In the genomic region with DNA sequence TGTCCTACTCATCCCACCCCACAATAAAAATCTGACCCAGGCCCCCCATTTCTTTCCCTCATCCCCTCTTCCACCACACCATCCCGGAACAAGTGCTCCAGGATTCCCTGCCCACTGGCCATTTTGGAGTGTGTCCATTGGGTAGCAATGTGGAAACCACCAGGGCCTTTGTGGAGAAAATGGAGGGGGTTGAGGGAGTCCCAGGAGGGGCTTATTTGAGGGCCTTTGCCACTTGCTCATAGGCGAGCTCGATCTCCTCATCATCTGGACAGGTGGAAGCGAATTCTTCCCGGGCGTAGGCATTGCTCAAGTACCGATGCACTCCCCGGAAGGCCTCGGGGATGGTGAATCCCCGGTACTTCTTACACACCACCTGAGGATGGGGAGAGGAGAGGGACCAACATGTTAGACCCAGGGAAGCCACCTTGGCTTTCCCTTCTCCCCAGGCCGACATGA, we compare ENCODE assay signal across 9 cellular contexts. TPM values are rescaled to one million over a fixed set of nuclear protein-coding genes. Genes with fewer than 3 reads are reported as not detected.
DNase-seq lines count a peak whose midpoint lies in the region; ATAC-seq and TF ChIP-seq lines count a peak whose summit lies in the region.
"Had no signal": no experiment of that assay in that cellular context is flagged by ENCODE, and none has a peak within 500 bp of the region (broad histone marks: within the 10 kb centered on the region; RNA-seq: fewer than 3 reads in every experiment).

No MANE protein-coding gene starts in this region.

- 67 to 82% methylated on average over 7 to 11 of the region's 11 CpGs for WGBS in esophagus squamous epithelium, 2 donors
- WGBS in prostate gland = 88% methylated on average over 11 of the region's 11 CpGs

- H3K4me3 ChIP-seq in SJCRH30 = peak overlapping the region; percentile 73; the same call in 1 of the 2 replicates
- H3K4me3 ChIP-seq in esophagus squamous epithelium = peak overlapping the region; percentile 68 to 91 (median 79)
- H3K4me3 ChIP-seq in prostate gland = no peak overlapping the region

- no peak for TF ChIP-seq CTCF in Calu3 (IDR thresholded peaks at IDR 0.05; ENCODE audit: unreplicated experiment)
- TF ChIP-seq CTCF in esophagus squamous epithelium (IDR thresholded peaks at IDR 0.05) = no peak
- no peak for TF ChIP-seq CTCF in prostate gland (IDR thresholded peaks at IDR 0.05)

- peak overlapping the region; percentile 92 for H3K27ac Mint-ChIP-seq in Calu3 (ENCODE audit: unreplicated experiment)

- H3K27me3 Mint-ChIP-seq in Calu3 (ENCODE audit: unreplicated experiment) = no peaks in the 10 kb centered on the region

- H3K4me1 ChIP-seq in SJCRH30 (0 out of 2 replicates have a peak, but pooled peaks cover 8% of the 10 kb centered on the region), esophagus squamous epithelium (peaks cover 31 to 88% (median 40%) of the 10 kb centered on the region in 3 donors), prostate gland (replicated peaks) (peaks cover 10% of the 10 kb centered on the region)

- peak overlapping the region; percentile 89 for H3K4me3 Mint-ChIP-seq in Calu3 (ENCODE audit: low read depth, unreplicated experiment)

- H3K9me3 Mint-ChIP-seq in Calu3 (ENCODE audit: low read depth, unreplicated experiment) = no peaks in the 10 kb centered on the region

- ATAC-seq in HG02759 (IDR thresholded peaks at IDR 0.05; ENCODE audit: unreplicated experiment) = no peak
- ATAC-seq in GM18519 (IDR thresholded peaks at IDR 0.05; ENCODE audit: low FRiP score, unreplicated experiment) = no peak

- H3K36me3 ChIP-seq in SJCRH30 (peaks cover 37% of the 10 kb centered on the region), esophagus squamous epithelium (peaks cover 27 to 67% (median 32%) of the 10 kb centered on the region in 3 donors), prostate gland (peaks cover 4 to 14% of the 10 kb centered on the region in 2 donors)

- intact Hi-C loops in Calu3 (cut with micrococcal nuclease; ENCODE audit: unreplicated experiment) (no loop called here), esophagus squamous epithelium (cut with DNase I) (loop anchor here (10.0 kb wide), 1 partner anchor 104 kb away; no protein-coding TSS in a partner anchor), prostate gland (cut with DNase I) (no loop called here)

- CTCF ChIA-PET in Calu3 (lab: Charles Lee) = interaction anchor here (1.2 to 2.3 kb wide), 6 partner anchors 9 to 44 kb away, joined by 6 to 51 read pairs (median 8); a partner anchor contains a TSS

- H3K9me3 ChIP-seq in SJCRH30 (replicated peaks) (no peaks in the 10 kb centered on the region), esophagus squamous epithelium (no peaks in the 10 kb centered on the region), prostate gland (no peaks in the 10 kb centered on the region)

- H3K27me3 ChIP-seq in SJCRH30 (no peaks in the 10 kb centered on the region), esophagus squamous epithelium (no peaks in the 10 kb centered on the region), prostate gland (replicated peaks; ENCODE audit: insufficient read depth) (no peaks in the 10 kb centered on the region)

- H3K27ac ChIP-seq in SJCRH30 (no peak overlapping the region), esophagus squamous epithelium (peak overlapping the region; percentile 90 to 98 (median 96)), prostate gland (peak overlapping the region; percentile 98 to 99)

- peaks cover 78% of the 10 kb centered on the region for H3K36me3 Mint-ChIP-seq in Calu3 (ENCODE audit: insufficient read depth, unreplicated experiment)

- BruUV-seq in Calu3 (replicated peaks; lab: Mats Ljungman, UMichigan) = no TSS peak

- no peak for DNase-seq in Calu3
- no peak for DNase-seq in SJCRH30
- DNase-seq in esophagus squamous epithelium (lab: John Stamatoyannopoulos, UW) = no peak
- no peak for DNase-seq in prostate gland (ENCODE audit: low spot score)
- no peak for DNase-seq in H4 (ENCODE audit: low spot score)
- no peak for DNase-seq in OCI-M2 (lab: John Stamatoyannopoulos, UW; ENCODE audit: unreplicated experiment)

- TF ChIP-seq POLR2A in esophagus squamous epithelium (IDR thresholded peaks at IDR 0.05) = no peak
- TF ChIP-seq POLR2A in prostate gland (IDR thresholded peaks at IDR 0.05) = no peak

- H3K4me1 Mint-ChIP-seq in Calu3 (ENCODE audit: low read depth, unreplicated experiment) = peaks cover 29% of the 10 kb centered on the region

RNA-seq across cellular contexts. Expression of a gene that starts 1.6 kb away (rescaled TPM):
- total RNA-seq in Calu3 (2022) (81.4 and 89.6 TPM in 2 replicates), esophagus squamous epithelium (10 to 100 TPM; 16.4 to 59.3 (median 28.2) TPM), prostate gland (10 to 100 TPM; 73.3 to 83.7 TPM)
- 39.1 and 42.7 TPM in 2 replicates for total RNA-seq in SJCRH30 (2014; rRNA removed; shearing (Covaris generic))
- total RNA-seq in H4 (2014; rRNA removed; shearing (Covaris generic)) = 75.2 and 101 TPM in 2 replicates

RNA-seq across cellular contexts. Expression of a gene that starts 5.7 kb away (rescaled TPM):
- total RNA-seq in Calu3 (2022) (943 and 1,109 TPM in 2 replicates), esophagus squamous epithelium (100 to 1,000 TPM; 289 to 440 (median 365) TPM), prostate gland (100 to 1,000 TPM; 224 to 331 TPM)
- total RNA-seq in SJCRH30 (2014; rRNA removed; shearing (Covaris generic)) = 210 and 234 TPM in 2 replicates
- 710 and 730 TPM in 2 replicates for total RNA-seq in H4 (2014; rRNA removed; shearing (Covaris generic))

RNA-seq across cellular contexts. Expression of a gene that starts 7.5 kb away (rescaled TPM):
- not detected in 2 replicates for total RNA-seq in Calu3 (2022)
- total RNA-seq in SJCRH30 (2014; rRNA removed; shearing (Covaris generic)) = 0.47 TPM in 1 of 2 replicates, not detected in the other
- 1 to 10 TPM in 1 of 4 donors, under 1 TPM in 3; 0.12 to 1.4 (median 0.73) TPM for total RNA-seq in esophagus squamous epithelium
- total RNA-seq in prostate gland = under 1 TPM in 1 of 2 donors, not detected in 1; 0.74 TPM
- not detected in 2 replicates for total RNA-seq in H4 (2014; rRNA removed; shearing (Covaris generic))
- total RNA-seq: glomerular endothelial cell had no signal

RNA-seq across cellular contexts. Expression of a gene that starts 9.1 kb away (rescaled TPM):
- total RNA-seq in Calu3 (2022) (1.0 TPM in 1 of 2 replicates, not detected in the other), esophagus squamous epithelium (10 to 100 TPM in 1 of 4 donors, 1 to 10 TPM in 2, under 1 TPM in 1; 0.53 to 14.6 (median 2.4) TPM), prostate gland (not detected)
- total RNA-seq in SJCRH30 (2014; rRNA removed; shearing (Covaris generic)) = not detected in 2 replicates
- total RNA-seq in H4 (2014; rRNA removed; shearing (Covaris generic)) = not detected in 2 replicates
- total RNA-seq: glomerular endothelial cell had no signal

RNA-seq across cellular contexts. Expression of a gene that starts 9.1 kb away (rescaled TPM):
- total RNA-seq in Calu3 (2022) (156 and 176 TPM in 2 replicates), esophagus squamous epithelium (1 to 10 TPM; 2.3 to 7.9 (median 6.8) TPM), prostate gland (10 to 100 TPM; 10.5 to 72.4 TPM)
- 12.9 and 13.4 TPM in 2 replicates for total RNA-seq in SJCRH30 (2014; rRNA removed; shearing (Covaris generic))
- 5.3 and 10.8 TPM in 2 replicates for total RNA-seq in H4 (2014; rRNA removed; shearing (Covaris generic))

Comparison
In these comparisons a context has a peak if more than half of its experiments do, and no peak if none do; other contexts are left out.
1. H3K4me3 ChIP-seq: peak in SJCRH30 (single experiment) and esophagus squamous epithelium (4 of 4); none in prostate gland (0 of 2).